In genomic region chr11:118289411-118289810, GRCh38 we compare ENCODE assay signal across 40 cellular contexts. TPM values are rescaled to one million over a fixed set of nuclear protein-coding genes. Genes with fewer than 3 reads are reported as not detected.
"Had no signal": no experiment of that assay in that cellular context is flagged by ENCODE, and none has a peak within 500 bp of the region (broad histone marks: within the 10 kb centered on the region; RNA-seq: fewer than 3 reads in every experiment).

No MANE protein-coding gene starts in this region.

- H3K9me3 ChIP-seq: MG63, Peyer's patch, SJSA1 had no signal

- DNase-seq: activated B cell treated with CpG ODN at 0.5 μM for 24 hours; activated CD4-positive, alpha-beta memory T cell treated with anti-CD3 and anti-CD28 coated beads for 36 hours; activated CD4-positive, alpha-beta T cell treated with anti-CD3 and anti-CD28 coated beads for 4 hours; activated CD4-positive, alpha-beta T cell treated with anti-CD3 and anti-CD28 coated beads, Interleukin-2, amount 50 U/mL, for 1 hour; activated CD4-positive, CD25-positive, alpha-beta regulatory T cell treated with anti-CD3 and anti-CD28 coated beads, Interleukin-2, amount 50 U/mL, for 72 hours; activated CD8-positive, alpha-beta memory T cell treated with anti-CD3 and anti-CD28 coated beads, Interleukin-2, amount 50 U/mL, for 4 hours; activated gamma-delta T cell treated with Interleukin-2 at 50 U/mL for 16 hours; activated naive CD4-positive, alpha-beta T cell treated with anti-CD3 and anti-CD28 coated beads for 36 hours; activated T-cell treated with anti-CD3 and anti-CD28 coated beads for 4 hours; activated T-cell treated with anti-CD3 and anti-CD28 coated beads, Interleukin-2, amount 50 U/mL, for 4 hours; anterior cingulate cortex; caudate nucleus; cerebellar nuclear complex; Karpas-422; KBM-7; MG63; NCI-H1048; NCI-H1105 treated with DMSO at 0.1 percent for 48 hours; NCI-H1436; NCI-H1694; NCI-H1930; NCI-H2107; NCI-H226; NCI-H446 treated with DMSO at 0.1 percent for 48 hours; NCI-H524; NCI-H69; PC-3; Peyer's patch; RPMI8226; SHP77 treated with DMSO at 0.1 percent for 48 hours; T-cell; T-helper 2 cell; T-helper 9 cell had no signal

- H3K27ac ChIP-seq: Peyer's patch, SJSA1, VCaP had no signal

- H3K27ac Mint-ChIP-seq: activated B cell treated with CpG ODN at 0.5 μM for 24 hours; activated CD4-positive, alpha-beta memory T cell treated with anti-CD3 and anti-CD28 coated beads for 36 hours; activated naive CD4-positive, alpha-beta T cell treated with anti-CD3 and anti-CD28 coated beads for 36 hours; activated T-helper 1 cell treated with anti-CD3 and anti-CD28 coated beads, Interleukin-12 subunit alpha, Interleukin-12 subunit beta, Interleukin-2, Interleukin-4 antibody, amounts not matched to agents 30 ng/mL and 10 ng/mL and 1 ng/mL, durations not matched to agents 14 hours and 24 hours and 36 hours had no signal

- H3K4me3 Mint-ChIP-seq: activated B cell treated with CpG ODN at 0.5 μM for 24 hours; activated CD4-positive, alpha-beta memory T cell treated with anti-CD3 and anti-CD28 coated beads for 36 hours; activated naive CD4-positive, alpha-beta T cell treated with anti-CD3 and anti-CD28 coated beads for 36 hours; activated T-cell treated with anti-CD3 and anti-CD28 coated beads, Interleukin-2, amount 50 U/mL, for 4 hours; activated T-helper 1 cell treated with anti-CD3 and anti-CD28 coated beads, Interleukin-12 subunit alpha, Interleukin-12 subunit beta, Interleukin-2, Interleukin-4 antibody, amounts not matched to agents 30 ng/mL and 10 ng/mL and 1 ng/mL, durations not matched to agents 14 hours and 24 hours and 36 hours; brain; T-cell had no signal

- H3K27me3 Mint-ChIP-seq: activated CD4-positive, alpha-beta memory T cell treated with anti-CD3 and anti-CD28 coated beads for 36 hours; T-cell had no signal

- H3K4me1 ChIP-seq: Peyer's patch, SJSA1 had no signal

- H3K36me3 Mint-ChIP-seq: activated CD4-positive, alpha-beta memory T cell treated with anti-CD3 and anti-CD28 coated beads for 36 hours; brain; T-cell had no signal

- H3K9me3 Mint-ChIP-seq: activated B cell treated with CpG ODN at 0.5 μM for 24 hours had no signal

- H3K4me3 ChIP-seq: MG63, Peyer's patch, SJSA1 had no signal

- ATAC-seq: activated naive CD4-positive, alpha-beta T cell treated with anti-CD3 and anti-CD28 coated beads, Interleukin-2, amount 50 U/mL, for 72 hours; activated T-cell treated with anti-CD3 and anti-CD28 coated beads, Interleukin-2, amount 50 U/mL, for 4 hours; PC-3; SK-N-SH treated with all-trans-retinoic acid at 6 μM for 48 hours; T-cell had no signal

- H3K36me3 ChIP-seq: MG63, Peyer's patch, SJSA1 had no signal

- H3K4me1 Mint-ChIP-seq: activated B cell treated with CpG ODN at 0.5 μM for 24 hours, brain had no signal

- H3K27me3 ChIP-seq: Peyer's patch, SJSA1 had no signal

RNA-seq across cellular contexts. Expression of gene CD3E, which starts 15.1 kb away (rescaled TPM):
- total RNA-seq: bronchial epithelial cell, PC-3, SJSA1 had no signal

RNA-seq across cellular contexts. Expression of gene MPZL2, which starts 25.3 kb away (rescaled TPM):
- total RNA-seq: activated B cell treated with CpG ODN at 0.5 μM for 24 hours, SJSA1 had no signal

RNA-seq across cellular contexts. Expression of gene MPZL3, which starts 37.2 kb away (rescaled TPM):
- total RNA-seq: SJSA1 had no signal

RNA-seq across cellular contexts. Expression of gene CD3D, which starts 53.1 kb away (rescaled TPM):
- total RNA-seq: bronchial epithelial cell, PC-3, SJSA1 had no signal

RNA-seq across cellular contexts. Expression of gene CD3G, which starts 54.7 kb away (rescaled TPM):
- total RNA-seq: activated B cell treated with CpG ODN at 0.5 μM for 24 hours, bronchial epithelial cell, PC-3, SJSA1 had no signal
